Comparison of ENCODE assay signal across 1 cellular context in the genomic region with DNA sequence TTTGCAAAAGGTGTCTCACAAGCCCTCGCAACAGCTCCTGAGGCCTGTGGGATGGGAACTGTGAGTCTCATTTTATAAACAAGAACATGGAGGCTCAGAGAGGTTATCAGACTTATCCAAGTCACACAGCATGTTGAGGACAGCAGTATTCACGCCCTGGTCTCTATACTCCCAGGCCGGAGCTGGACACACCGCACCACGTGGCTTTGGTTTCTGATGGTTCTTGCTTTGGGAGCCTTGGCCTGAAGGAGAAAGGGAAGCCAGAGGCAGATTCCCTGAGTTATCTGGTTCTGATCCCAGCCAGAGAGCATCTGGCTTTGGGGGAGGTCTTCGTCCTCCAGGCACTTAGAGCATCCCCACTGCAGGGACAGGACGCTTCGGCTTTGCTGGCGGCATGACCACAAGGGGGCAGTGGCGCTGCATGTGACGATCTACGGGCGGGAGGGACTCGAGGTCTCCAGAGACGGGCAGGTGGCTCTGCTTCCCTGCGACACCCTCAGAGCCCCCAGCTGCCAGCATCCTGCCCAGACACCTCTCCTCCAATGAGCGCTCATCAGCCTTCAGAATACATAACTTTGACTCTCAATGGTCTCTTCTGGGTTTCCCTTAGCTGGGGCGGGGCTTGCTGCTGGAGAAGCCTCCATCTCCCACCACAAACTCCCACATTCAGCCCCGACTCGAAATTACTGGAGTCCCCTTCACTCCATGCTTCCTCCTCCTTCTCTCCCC.
TF ChIP-seq lines count a peak whose summit lies in the region.

No MANE protein-coding gene starts in this region.

TF ChIP-seq in K562, 482 proteins besides CTCF, POLR2A, EP300 and RAD21 (continued from another document):
- TF ChIP-seq, protein P1, sequence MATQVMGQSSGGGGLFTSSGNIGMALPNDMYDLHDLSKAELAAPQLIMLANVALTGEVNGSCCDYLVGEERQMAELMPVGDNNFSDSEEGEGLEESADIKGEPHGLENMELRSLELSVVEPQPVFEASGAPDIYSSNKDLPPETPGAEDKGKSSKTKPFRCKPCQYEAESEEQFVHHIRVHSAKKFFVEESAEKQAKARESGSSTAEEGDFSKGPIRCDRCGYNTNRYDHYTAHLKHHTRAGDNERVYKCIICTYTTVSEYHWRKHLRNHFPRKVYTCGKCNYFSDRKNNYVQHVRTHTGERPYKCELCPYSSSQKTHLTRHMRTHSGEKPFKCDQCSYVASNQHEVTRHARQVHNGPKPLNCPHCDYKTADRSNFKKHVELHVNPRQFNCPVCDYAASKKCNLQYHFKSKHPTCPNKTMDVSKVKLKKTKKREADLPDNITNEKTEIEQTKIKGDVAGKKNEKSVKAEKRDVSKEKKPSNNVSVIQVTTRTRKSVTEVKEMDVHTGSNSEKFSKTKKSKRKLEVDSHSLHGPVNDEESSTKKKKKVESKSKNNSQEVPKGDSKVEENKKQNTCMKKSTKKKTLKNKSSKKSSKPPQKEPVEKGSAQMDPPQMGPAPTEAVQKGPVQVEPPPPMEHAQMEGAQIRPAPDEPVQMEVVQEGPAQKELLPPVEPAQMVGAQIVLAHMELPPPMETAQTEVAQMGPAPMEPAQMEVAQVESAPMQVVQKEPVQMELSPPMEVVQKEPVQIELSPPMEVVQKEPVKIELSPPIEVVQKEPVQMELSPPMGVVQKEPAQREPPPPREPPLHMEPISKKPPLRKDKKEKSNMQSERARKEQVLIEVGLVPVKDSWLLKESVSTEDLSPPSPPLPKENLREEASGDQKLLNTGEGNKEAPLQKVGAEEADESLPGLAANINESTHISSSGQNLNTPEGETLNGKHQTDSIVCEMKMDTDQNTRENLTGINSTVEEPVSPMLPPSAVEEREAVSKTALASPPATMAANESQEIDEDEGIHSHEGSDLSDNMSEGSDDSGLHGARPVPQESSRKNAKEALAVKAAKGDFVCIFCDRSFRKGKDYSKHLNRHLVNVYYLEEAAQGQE (CRISPR knock-in tag; IDR thresholded peaks at IDR 0.05; ENCODE audit: low read depth), result no peak
- TF ChIP-seq TEAD2 (tag; IDR thresholded peaks at IDR 0.05) (no peak), KLF13 (tag; IDR thresholded peaks at IDR 0.05; ENCODE audit: borderline replicate concordance, low read depth) (no peak), POLR2H (tag; IDR thresholded peaks at IDR 0.05; ENCODE audit: low read depth) (no peak), BHLHE40 (IDR thresholded peaks at IDR 0.05; ENCODE audit: low read length) (0 out of 2 replicates have a peak, but pooled peaks have one; percentile 36)
